In genomic region chr4:123606336-123606735, GRCh38 we compare ENCODE assay signal across 1 cellular context.
TF ChIP-seq lines count a peak whose summit lies in the region.

No MANE protein-coding gene starts in this region.

TF ChIP-seq in K562, 482 proteins besides CTCF, POLR2A, EP300 and RAD21:
- TF ChIP-seq STAT6 (CRISPR knock-in tag; IDR thresholded peaks at IDR 0.05) (no peak), ZNF518B (CRISPR knock-in tag; IDR thresholded peaks at IDR 0.05) (no peak), PRMT5 (CRISPR knock-in tag; IDR thresholded peaks at IDR 0.05) (no peak), HDAC6 (IDR thresholded peaks at IDR 0.05; ENCODE audit: low read depth, low read length) (no peak), ZNF77 (CRISPR knock-in tag; IDR thresholded peaks at IDR 0.05) (no peak), NCOA6 (IDR thresholded peaks at IDR 0.05) (no peak), E2F4 (CRISPR knock-in tag; IDR thresholded peaks at IDR 0.05; ENCODE audit: low read depth) (no peak), ZBTB5 (IDR thresholded peaks at IDR 0.05) (no peak), SMARCB1 (IDR thresholded peaks at IDR 0.05; ENCODE audit: insufficient read length, low read depth) (no peak), PYGO2 (tag; IDR thresholded peaks at IDR 0.05) (no peak), ZNF408 (CRISPR knock-in tag; IDR thresholded peaks at IDR 0.05; ENCODE audit: low read depth) (no peak), AFF4 (CRISPR knock-in tag; IDR thresholded peaks at IDR 0.05) (no peak), SIX5 (IDR thresholded peaks at IDR 0.05; ENCODE audit: borderline replicate concordance in 1 of 2, insufficient read depth in 1 of 2, low read depth in 1 of 2, low read length in 2 of 2) (no peak), BDP1 (IDR thresholded peaks at IDR 0.05; ENCODE audit: insufficient read depth, insufficient read length) (no peak), ZNF324 (CRISPR knock-in tag; IDR thresholded peaks at IDR 0.05) (no peak), COPS2 (conservative IDR thresholded peaks at IDR 0.05) (no peak), ZNF76 (CRISPR knock-in tag; IDR thresholded peaks at IDR 0.05; ENCODE audit: borderline replicate concordance) (no peak)
